ENCODE assay signal across 1 cellular context in genomic region chr13:98004107-98004506, GRCh38.
TF ChIP-seq lines count a peak whose summit lies in the region.

No MANE protein-coding gene starts in this region.

TF ChIP-seq in IMR-90, 13 proteins besides CTCF, POLR2A, EP300 and RAD21 (continued from another document):
- TF ChIP-seq, protein P1, sequence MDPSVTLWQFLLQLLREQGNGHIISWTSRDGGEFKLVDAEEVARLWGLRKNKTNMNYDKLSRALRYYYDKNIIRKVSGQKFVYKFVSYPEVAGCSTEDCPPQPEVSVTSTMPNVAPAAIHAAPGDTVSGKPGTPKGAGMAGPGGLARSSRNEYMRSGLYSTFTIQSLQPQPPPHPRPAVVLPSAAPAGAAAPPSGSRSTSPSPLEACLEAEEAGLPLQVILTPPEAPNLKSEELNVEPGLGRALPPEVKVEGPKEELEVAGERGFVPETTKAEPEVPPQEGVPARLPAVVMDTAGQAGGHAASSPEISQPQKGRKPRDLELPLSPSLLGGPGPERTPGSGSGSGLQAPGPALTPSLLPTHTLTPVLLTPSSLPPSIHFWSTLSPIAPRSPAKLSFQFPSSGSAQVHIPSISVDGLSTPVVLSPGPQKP (IDR thresholded peaks at IDR 0.05; ENCODE audit: borderline replicate concordance, low read depth, low read length) = no peak
- TF ChIP-seq BHLHE40 (IDR thresholded peaks at IDR 0.05; ENCODE audit: low read depth, low read length) = peak; percentile 71
- TF ChIP-seq, protein P2, sequence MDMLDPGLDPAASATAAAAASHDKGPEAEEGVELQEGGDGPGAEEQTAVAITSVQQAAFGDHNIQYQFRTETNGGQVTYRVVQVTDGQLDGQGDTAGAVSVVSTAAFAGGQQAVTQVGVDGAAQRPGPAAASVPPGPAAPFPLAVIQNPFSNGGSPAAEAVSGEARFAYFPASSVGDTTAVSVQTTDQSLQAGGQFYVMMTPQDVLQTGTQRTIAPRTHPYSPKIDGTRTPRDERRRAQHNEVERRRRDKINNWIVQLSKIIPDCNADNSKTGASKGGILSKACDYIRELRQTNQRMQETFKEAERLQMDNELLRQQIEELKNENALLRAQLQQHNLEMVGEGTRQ (IDR thresholded peaks at IDR 0.05; ENCODE audit: low read depth, low read length) = no peak
- peak; percentile 55; the same call in 1 of the 2 replicates for TF ChIP-seq FOS (IDR thresholded peaks at IDR 0.05; ENCODE audit: low read depth, low read length)
- no peak for TF ChIP-seq MXI1 (IDR thresholded peaks at IDR 0.05; ENCODE audit: borderline replicate concordance, low read depth, low read length)
- peak; percentile 54; the same call in 1 of the 2 replicates for TF ChIP-seq CEBPB (IDR thresholded peaks at IDR 0.05; ENCODE audit: low read depth, low read length)
- TF ChIP-seq RFX5 (IDR thresholded peaks at IDR 0.05; ENCODE audit: low read depth, low read length) = no peak
- peak; percentile 25; the same call in 1 of the 2 replicates for TF ChIP-seq MAFK (IDR thresholded peaks at IDR 0.05; ENCODE audit: low read depth, low read length)
- TF ChIP-seq RCOR1 (IDR thresholded peaks at IDR 0.05; ENCODE audit: insufficient replicate concordance, low read length) = peak; percentile 28
- TF ChIP-seq MAZ (IDR thresholded peaks at IDR 0.05; ENCODE audit: borderline replicate concordance, low read depth, low read length) = no peak
